Comparison of ENCODE assay signal across 15 cellular contexts in genomic region chr7:36370046-36370445, GRCh38.
A peak's percentile ranks its signal among the peaks of the same experiment; 100 is the strongest.
DNase-seq lines count a peak whose midpoint lies in the region.
"Had no signal": no experiment of that assay in that cellular context is flagged by ENCODE, and none has a peak within 500 bp of the region (broad histone marks: within the 10 kb centered on the region; RNA-seq: fewer than 3 reads in every experiment).

No MANE protein-coding gene starts in this region.

- DNase-seq in hippocampal formation (lab: John Stamatoyannopoulos, UW) (peak; percentile 7 to 61), pons (ENCODE audit: low spot score) (peak; percentile 88), NCI-H82 treated with DMSO at 0.1 percent for 48 hours (lab: John Stamatoyannopoulos, UW; ENCODE audit: unreplicated experiment) (no peak), DMS53 treated with DMSO at 0.1 percent for 48 hours (lab: John Stamatoyannopoulos, UW; ENCODE audit: unreplicated experiment) (no peak), HAP-1 (ENCODE audit: low spot score in 2 of 2) (no peak), OCI-M1 (lab: John Stamatoyannopoulos, UW) (no peak)
- DNase-seq: CD8-positive, alpha-beta T cell; COR-L47; DMS153; DND-41; GDM1; GOT3; H9 had no signal

- peak overlapping the region; percentile 76 for H3K27ac ChIP-seq in angular gyrus (ENCODE audit: low read depth, low read length)
- H3K27ac ChIP-seq: A549 had no signal

- H3K9me3 ChIP-seq in HAP-1, result no peaks in the 10 kb centered on the region
- H3K9me3 ChIP-seq: A549 had no signal

- peaks cover 14% of the 10 kb centered on the region for H3K4me1 ChIP-seq in HAP-1

- in situ Hi-C loops in HAP-1 (cut with MboI; ENCODE audit: low sequenced_read_pairs), result no loop called here

- no peaks in the 10 kb centered on the region for H3K36me3 ChIP-seq in HAP-1 (replicated peaks)

- H3K4me3 ChIP-seq in HAP-1, result no peak overlapping the region
- H3K4me3 ChIP-seq: A549 had no signal

- H3K27me3 ChIP-seq in HAP-1 (ENCODE audit: low read depth), result no peaks in the 10 kb centered on the region

Comparison
In these comparisons a context has a peak if more than half of its experiments do, and no peak if none do; other contexts are left out.
1. DNase-seq: peak in hippocampal formation (2 of 2) and pons (single experiment); none in NCI-H82 treated with DMSO at 0.1 percent for 48 hours (single experiment), DMS53 treated with DMSO at 0.1 percent for 48 hours (single experiment), HAP-1 (0 of 2) and OCI-M1 (single experiment).